Comparison of ENCODE assay signal across 27 cellular contexts in genomic region chrX:38930474-38930873, GRCh38.
"Had no signal": no experiment of that assay in that cellular context is flagged by ENCODE, and none has a peak within 500 bp of the region (broad histone marks: within the 10 kb centered on the region; RNA-seq: fewer than 3 reads in every experiment).

No MANE protein-coding gene starts in this region.

- H3K36me3 Mint-ChIP-seq: activated naive CD4-positive, alpha-beta T cell treated with anti-CD3 and anti-CD28 coated beads, Interleukin-2, amount 50 U/mL, for 24 hours; immature natural killer cell; naive thymus-derived CD4-positive, alpha-beta T cell; T-cell had no signal

- H3K79me2 ChIP-seq: hepatocyte had no signal

- H3K4me1 ChIP-seq: left ventricle myocardium inferior, tibial nerve, uterus had no signal

- H3K36me3 ChIP-seq: brain microvascular endothelial cell, left ventricle myocardium inferior, tibial nerve, uterus had no signal

- H2AFZ ChIP-seq: hepatocyte had no signal

- ATAC-seq: activated CD4-positive, CD25-positive, alpha-beta regulatory T cell treated with anti-CD3 and anti-CD28 coated beads, Interleukin-2, amount 50 U/mL, for 24 hours; activated CD8-positive, alpha-beta T cell treated with anti-CD3 and anti-CD28 coated beads, Interleukin-2, amount 10 ng/mL, durations not matched to agents 7 days and 5 days; naive thymus-derived CD4-positive, alpha-beta T cell; stimulated activated naive CD8-positive, alpha-beta T cell treated with anti-CD3 and anti-CD28 coated beads, Interleukin-15, Interleukin-2, amounts not matched to agents 100 U/mL and 50 U/mL, for 24 hours; T-cell had no signal

- H3K4me2 ChIP-seq: hepatocyte had no signal

- H3K27ac Mint-ChIP-seq: activated CD4-positive, alpha-beta T cell treated with anti-CD3 and anti-CD28 coated beads, Interleukin-2, amount 10 ng/mL, durations not matched to agents 24 days and 14 days; activated CD8-positive, alpha-beta T cell treated with anti-CD3 and anti-CD28 coated beads, Interleukin-2, amount 10 ng/mL, durations not matched to agents 7 days and 5 days; activated naive CD4-positive, alpha-beta T cell treated with anti-CD3 and anti-CD28 coated beads, Interleukin-2, amount 50 U/mL, for 24 hours; immature natural killer cell; naive thymus-derived CD4-positive, alpha-beta T cell; T-cell; T-helper 2 cell treated with Interferon-gamma antibody and Interleukin-4, amounts not matched to agents 5 μg/mL and 100 μg/mL, for 36 hours had no signal

- H3K9me3 Mint-ChIP-seq: activated naive CD4-positive, alpha-beta T cell treated with anti-CD3 and anti-CD28 coated beads, Interleukin-2, amount 50 U/mL, for 24 hours; immature natural killer cell had no signal

- H3K4me3 Mint-ChIP-seq: activated CD4-positive, alpha-beta T cell treated with anti-CD3 and anti-CD28 coated beads, Interleukin-2, amount 10 ng/mL, durations not matched to agents 24 days and 14 days; activated CD8-positive, alpha-beta T cell treated with anti-CD3 and anti-CD28 coated beads, Interleukin-2, amount 10 ng/mL, durations not matched to agents 7 days and 5 days; activated naive CD4-positive, alpha-beta T cell treated with anti-CD3 and anti-CD28 coated beads, Interleukin-2, amount 50 U/mL, for 24 hours; immature natural killer cell; naive thymus-derived CD4-positive, alpha-beta T cell; neural crest cell; T-cell; T-helper 2 cell treated with Interferon-gamma antibody and Interleukin-4, amounts not matched to agents 5 μg/mL and 100 μg/mL, for 36 hours had no signal

- H3K4me3 ChIP-seq: hepatocyte, left ventricle myocardium inferior, tibial nerve, uterus had no signal

- H3K27ac ChIP-seq: brain microvascular endothelial cell, hepatocyte, left ventricle myocardium inferior, tibial nerve, uterus, VCaP had no signal

- H3K4me1 Mint-ChIP-seq: activated CD4-positive, alpha-beta T cell treated with anti-CD3 and anti-CD28 coated beads, Interleukin-2, amount 10 ng/mL, durations not matched to agents 24 days and 14 days; activated naive CD4-positive, alpha-beta T cell treated with anti-CD3 and anti-CD28 coated beads, Interleukin-2, amount 50 U/mL, for 24 hours; immature natural killer cell; neural crest cell; T-cell had no signal

- H3K27me3 Mint-ChIP-seq: activated CD4-positive, alpha-beta T cell treated with anti-CD3 and anti-CD28 coated beads, Interleukin-2, amount 10 ng/mL, durations not matched to agents 24 days and 14 days; activated naive CD4-positive, alpha-beta T cell treated with anti-CD3 and anti-CD28 coated beads, Interleukin-2, amount 50 U/mL, for 24 hours; naive thymus-derived CD4-positive, alpha-beta T cell had no signal

- DNase-seq: activated CD4-positive, alpha-beta T cell treated with anti-CD3 and anti-CD28 coated beads, Interleukin-2, amount 10 ng/mL, durations not matched to agents 24 days and 14 days; activated CD8-positive, alpha-beta T cell treated with anti-CD3 and anti-CD28 coated beads, Interleukin-2, amount 10 ng/mL, durations not matched to agents 7 days and 5 days; activated gamma-delta T cell treated with Interleukin-2 at 50 U/mL for 16 hours; anterior cingulate cortex; caudate nucleus; effector memory CD4-positive, alpha-beta T cell; foreskin melanocyte; glutamatergic neuron; immature natural killer cell; left ventricle myocardium inferior; naive thymus-derived CD4-positive, alpha-beta T cell; occipital lobe; posterior cingulate gyrus; retina; stimulated activated CD4-positive, alpha-beta T cell treated with anti-CD3 and anti-CD28 coated beads, Interleukin-12 subunit alpha, Interleukin-12 subunit beta, amount 100 ng/mL, for 4 hours; stimulated activated CD4-positive, alpha-beta T cell treated with anti-CD3 and anti-CD28 coated beads, Interleukin-4, amount 100 ng/mL, for 4 hours; stimulated activated naive CD8-positive, alpha-beta T cell treated with anti-CD3 and anti-CD28 coated beads, Interleukin-15, Interleukin-2, amounts not matched to agents 100 U/mL and 50 U/mL, for 24 hours; T-cell; uterus had no signal

- H3K27me3 ChIP-seq: brain microvascular endothelial cell, hepatocyte, tibial nerve, uterus had no signal

- H3K9me3 ChIP-seq: left ventricle myocardium inferior, tibial nerve, uterus had no signal
